In genomic region chr10:71342850-71343773, GRCh38 we compare ENCODE assay signal across 15 cellular contexts. TPM values are rescaled to one million over a fixed set of nuclear protein-coding genes. Genes with fewer than 3 reads are reported as not detected.
DNase-seq lines count a peak whose midpoint lies in the region; ATAC-seq and TF ChIP-seq lines count a peak whose summit lies in the region.
"Had no signal": no experiment of that assay in that cellular context is flagged by ENCODE, and none has a peak within 500 bp of the region (broad histone marks: within the 10 kb centered on the region; RNA-seq: fewer than 3 reads in every experiment).

No MANE protein-coding gene starts in this region.

- peaks cover 68% of the 10 kb centered on the region for H3K4me1 Mint-ChIP-seq in WTC11
- H3K4me1 Mint-ChIP-seq: activated CD4-positive, alpha-beta T cell treated with anti-CD3 and anti-CD28 coated beads, Interleukin-2, amount 10 ng/mL, durations not matched to agents 24 days and 14 days; B cell had no signal

- no peaks in the 10 kb centered on the region for H3K27me3 Mint-ChIP-seq in WTC11 (ENCODE audit: low read depth)
- H3K27me3 Mint-ChIP-seq: activated CD4-positive, alpha-beta T cell treated with anti-CD3 and anti-CD28 coated beads, Interleukin-2, amount 10 ng/mL, durations not matched to agents 24 days and 14 days; B cell had no signal

- H3K36me3 ChIP-seq in BE2C (no peaks in the 10 kb centered on the region), vagina (peaks cover 0 to 9% of the 10 kb centered on the region in 2 donors)
- H3K36me3 ChIP-seq: neutrophil had no signal

- H3K4me1 ChIP-seq in BE2C = peaks cover 6% of the 10 kb centered on the region
- no peaks in the 10 kb centered on the region for H3K4me1 ChIP-seq in vagina

- H3K27ac ChIP-seq in vagina = no peak overlapping the region
- H3K27ac ChIP-seq: neutrophil, RWPE1, suprapubic skin had no signal

- CTCF ChIA-PET in WTC11 (lab: Charles Lee) = interaction anchor here (0.5 to 7.8 kb wide), 9 partner anchors 8 to 365 kb away, joined by 3 to 54 read pairs (median 6); partner anchors contain the start of gene SLC29A3

- H3K9me3 Mint-ChIP-seq in WTC11 = no peaks in the 10 kb centered on the region
- H3K9me3 Mint-ChIP-seq: activated CD4-positive, alpha-beta T cell treated with anti-CD3 and anti-CD28 coated beads, Interleukin-2, amount 10 ng/mL, durations not matched to agents 24 days and 14 days had no signal

- no peak overlapping the region for H3K4me3 Mint-ChIP-seq in WTC11
- H3K4me3 Mint-ChIP-seq: activated CD4-positive, alpha-beta T cell treated with anti-CD3 and anti-CD28 coated beads, Interleukin-2, amount 10 ng/mL, durations not matched to agents 24 days and 14 days; B cell had no signal

- peak overlapping the region; percentile 93 for H3K27ac Mint-ChIP-seq in WTC11
- H3K27ac Mint-ChIP-seq: activated CD4-positive, alpha-beta T cell treated with anti-CD3 and anti-CD28 coated beads, Interleukin-2, amount 10 ng/mL, durations not matched to agents 24 days and 14 days; B cell had no signal

- H3K36me3 Mint-ChIP-seq in WTC11 = no peaks in the 10 kb centered on the region; the same call in none of the 2 replicates

- no peak overlapping the region for H3K4me3 ChIP-seq in BE2C (ENCODE audit: low read depth, low read length)
- H3K4me3 ChIP-seq in vagina = no peak overlapping the region
- H3K4me3 ChIP-seq: suprapubic skin had no signal

- no peaks in the 10 kb centered on the region for H3K9me3 ChIP-seq in BE2C
- no peaks in the 10 kb centered on the region for H3K9me3 ChIP-seq in vagina
- H3K9me3 ChIP-seq: neutrophil, suprapubic skin had no signal

- POLR2A ChIA-PET in WTC11 (lab: Charles Lee) = interaction anchor here (1.0 to 1.6 kb wide), 2 partner anchors 8 to 143 kb away, joined by 3 to 7 read pairs; no protein-coding TSS in a partner anchor

- no peak for ATAC-seq in WTC11
- ATAC-seq in HG02759 (IDR thresholded peaks at IDR 0.05; ENCODE audit: unreplicated experiment) = no peak

- TF ChIP-seq CTCF in WTC11 (IDR thresholded peaks at IDR 0.05) (no peak), BE2C (IDR thresholded peaks at IDR 0.05; ENCODE audit: low read depth, low read length) (no peak), vagina (IDR thresholded peaks at IDR 0.05) (no peak)

- TF ChIP-seq POLR2A in vagina (IDR thresholded peaks at IDR 0.05) = no peak

- peak; percentile 16 for DNase-seq in AG08396 (ENCODE audit: low spot score)
- peak; percentile 40 for DNase-seq in HuH-7 (ENCODE audit: low spot score)
- DNase-seq in WTC11 (ENCODE audit: low spot score) = no peak
- DNase-seq in medulla oblongata (ENCODE audit: extremely low spot score) = peak; percentile 81
- no peak for DNase-seq in RPMI8226
- no peak for DNase-seq in BE2C
- DNase-seq in vagina (ENCODE audit: extremely low spot score in 2 of 2) = no peak
- DNase-seq: activated CD4-positive, alpha-beta T cell treated with anti-CD3 and anti-CD28 coated beads, Interleukin-2, amount 10 ng/mL, durations not matched to agents 24 days and 14 days; activated naive CD4-positive, alpha-beta T cell treated with anti-CD3 and anti-CD28 coated beads, Interleukin-2, amount 50 U/mL, for 16 hours; NCI-H2107 had no signal

- intact Hi-C loops in vagina (cut with DNase I) = no loop called here

- H3K27me3 ChIP-seq in BE2C (no peaks in the 10 kb centered on the region), vagina (no peaks in the 10 kb centered on the region)
- H3K27me3 ChIP-seq: neutrophil, suprapubic skin had no signal

TF ChIP-seq in WTC11, 78 proteins besides CTCF, POLR2A, EP300 and RAD21:
- TF ChIP-seq TCF7 (CRISPR knock-in tag; IDR thresholded peaks at IDR 0.05; ENCODE audit: low read depth) (no peak), ZNF121 (CRISPR knock-in tag; IDR thresholded peaks at IDR 0.05) (0 out of 2 replicates have a peak, but pooled peaks have one; percentile 47), SP1 (CRISPR knock-in tag; conservative IDR thresholded peaks at IDR 0.05) (no peak), HMGXB4 (CRISPR knock-in tag; IDR thresholded peaks at IDR 0.05) (no peak), ZNF671 (CRISPR knock-in tag; IDR thresholded peaks at IDR 0.05) (no peak), CDX4 (CRISPR knock-in tag; IDR thresholded peaks at IDR 0.05; ENCODE audit: borderline replicate concordance) (no peak), MXD4 (CRISPR knock-in tag; IDR thresholded peaks at IDR 0.05; ENCODE audit: borderline replicate concordance) (no peak), ATF2 (CRISPR knock-in tag; IDR thresholded peaks at IDR 0.05; ENCODE audit: borderline replicate concordance, low read depth) (no peak), AR (CRISPR knock-in tag; IDR thresholded peaks at IDR 0.05) (no peak)

RNA-seq across cellular contexts. Expression of gene SLC29A3, which starts 24.1 kb away (rescaled TPM):
- 9.2 to 11.1 TPM (median 11.0 TPM) in 3 replicates for total RNA-seq in WTC11 (2021)
- polyA plus RNA-seq in BE2C (2012; ENCODE audit: insufficient read depth, insufficient read length, low read depth) = 7.7 TPM
- total RNA-seq in vagina = 7.6 TPM

RNA-seq across cellular contexts. Expression of gene CDH23, which starts 53.6 kb away (rescaled TPM):
- total RNA-seq in WTC11 (2021) (2.1 to 3.1 TPM (median 2.9 TPM) in 3 replicates), vagina (10.3 TPM)
- polyA plus RNA-seq in BE2C (2012; ENCODE audit: insufficient read depth, insufficient read length, low read depth) = 0.28 TPM

Comparison
In these comparisons a context has a peak if more than half of its experiments do, and no peak if none do; other contexts are left out.
1. DNase-seq: peak in AG08396 (single experiment), HuH-7 (single experiment) and medulla oblongata (single experiment); none in WTC11 (single experiment), RPMI8226 (single experiment), BE2C (single experiment) and vagina (0 of 2).